8 cellular contexts compared by ENCODE assay signal in genomic region chr11:64803163-64803845, GRCh38. TPM values are rescaled to one million over a fixed set of nuclear protein-coding genes. Genes with fewer than 3 reads are reported as not detected.
DNase-seq lines count a peak whose midpoint lies in the region; ATAC-seq and TF ChIP-seq lines count a peak whose summit lies in the region.

TSS of gene MAP4K2 (minus strand) at chr11:64803214. CDS start at chr11:64803149, 65 bp downstream.

- H3K9me3 Mint-ChIP-seq in Caco-2 (ENCODE audit: unreplicated experiment) (no peaks in the 10 kb centered on the region), neural crest cell (no peaks in the 10 kb centered on the region)
- H3K9me3 Mint-ChIP-seq in stimulated activated naive CD8-positive, alpha-beta T cell treated with anti-CD3 and anti-CD28 coated beads, Interleukin-15, amount 100 ng/mL, for 72 hours, result no peaks in the 10 kb centered on the region

- peaks cover 9% of the 10 kb centered on the region for H3K4me1 Mint-ChIP-seq in Caco-2 (ENCODE audit: low read depth, unreplicated experiment)
- H3K4me1 Mint-ChIP-seq in neural crest cell, result peaks cover 12% of the 10 kb centered on the region
- H3K4me1 Mint-ChIP-seq in stimulated activated naive CD8-positive, alpha-beta T cell treated with anti-CD3 and anti-CD28 coated beads, Interleukin-15, amount 100 ng/mL, for 72 hours, result peaks cover 74% of the 10 kb centered on the region

- no peaks in the 10 kb centered on the region for H3K9me3 ChIP-seq in Caco-2
- no peaks in the 10 kb centered on the region for H3K9me3 ChIP-seq in SJCRH30 (replicated peaks)

- H3K27me3 ChIP-seq in Caco-2 (replicated peaks; ENCODE audit: control insufficient read depth, insufficient read depth, low read length) (no peaks in the 10 kb centered on the region), SJCRH30 (no peaks in the 10 kb centered on the region)

- H3K36me3 ChIP-seq in Caco-2 (ENCODE audit: control insufficient read depth, insufficient read depth, low read length) (peaks cover 2% of the 10 kb centered on the region; the same call in 1 of the 2 replicates), SJCRH30 (0 out of 2 replicates have a peak, but pooled peaks cover 2% of the 10 kb centered on the region)

- peak; percentile 48 for ATAC-seq in GM21526 (IDR thresholded peaks at IDR 0.05; ENCODE audit: low FRiP score, unreplicated experiment)
- ATAC-seq in stimulated activated naive CD8-positive, alpha-beta T cell treated with anti-CD3 and anti-CD28 coated beads, Interleukin-15, amount 100 ng/mL, for 72 hours, result peak; percentile 86

- CTCF ChIA-PET in Caco-2 (lab: Charles Lee), result interaction anchor here (0.5 to 1.0 kb wide), 7 partner anchors 15 to 1583 kb away, joined by 3 to 8 read pairs (median 3); partner anchors contain the start of genes CDC42BPG and SF1

- peak within 1 kb of the TSS; percentile 16; the same call in 1 of the 2 replicates for H3K27ac ChIP-seq in SJCRH30

- no peaks in the 10 kb centered on the region for H3K27me3 Mint-ChIP-seq in Caco-2 (ENCODE audit: insufficient read depth, unreplicated experiment)
- H3K27me3 Mint-ChIP-seq in neural crest cell (ENCODE audit: low read depth), result no peaks in the 10 kb centered on the region
- no peaks in the 10 kb centered on the region for H3K27me3 Mint-ChIP-seq in stimulated activated naive CD8-positive, alpha-beta T cell treated with anti-CD3 and anti-CD28 coated beads, Interleukin-15, amount 100 ng/mL, for 72 hours

- peak within 1 kb of the TSS; percentile 76 for H3K27ac Mint-ChIP-seq in Caco-2 (ENCODE audit: unreplicated experiment)
- H3K27ac Mint-ChIP-seq in neural crest cell (ENCODE audit: unreplicated experiment), result peak within 1 kb of the TSS; percentile 94
- H3K27ac Mint-ChIP-seq in stimulated activated naive CD8-positive, alpha-beta T cell treated with anti-CD3 and anti-CD28 coated beads, Interleukin-15, amount 100 ng/mL, for 72 hours, result peak within 1 kb of the TSS; percentile 95 to 97

- DNase-seq in Caco-2 (peak; percentile 92 to 96), LNCaP clone FGC (ENCODE audit: low read depth) (peak; percentile 31), SJCRH30 (peak; percentile 85 to 88), activated gamma-delta T cell treated with Interleukin-2 at 50 U/mL for 16 hours (peak; percentile 84), fibroblast of villous mesenchyme (ENCODE audit: low read depth) (peak; percentile 83), neural crest cell (ENCODE audit: low read depth, low spot score) (peak; percentile 75)
- peak; percentile 86 for DNase-seq in stimulated activated naive CD8-positive, alpha-beta T cell treated with anti-CD3 and anti-CD28 coated beads, Interleukin-15, amount 100 ng/mL, for 72 hours

- H3K36me3 Mint-ChIP-seq in Caco-2 (ENCODE audit: insufficient read depth, unreplicated experiment) (peaks cover 16% of the 10 kb centered on the region), neural crest cell (ENCODE audit: low read depth) (peaks cover 3% of the 10 kb centered on the region)

- peak; percentile 17 to 42 for TF ChIP-seq CTCF in Caco-2 (IDR thresholded peaks at IDR 0.05; ENCODE audit: insufficient read depth in 1 of 2, low read depth in 1 of 2, low read length in 1 of 2, severe bottlenecking in 1 of 2, unreplicated experiment in 1 of 2)
- peak; percentile 25 for TF ChIP-seq CTCF in LNCaP clone FGC (IDR thresholded peaks at IDR 0.05; ENCODE audit: control insufficient read depth, extremely low read depth, insufficient read depth)
- TF ChIP-seq CTCF in fibroblast of villous mesenchyme (IDR thresholded peaks at IDR 0.05; ENCODE audit: insufficient read depth, low read depth, low read length), result no peak
- peak; percentile 43 for TF ChIP-seq CTCF in neural crest cell (conservative IDR thresholded peaks at IDR 0.05)

- POLR2A ChIA-PET in Caco-2 (lab: Charles Lee), result interaction anchor here (0.5 to 1.9 kb wide), 3 partner anchors 25 to 207 kb away, joined by 3 to 18 read pairs (median 7); partner anchors contain the start of gene SF1

- intact Hi-C loops in Caco-2 (cut with micrococcal nuclease; ENCODE audit: unreplicated experiment), result loop anchor here (2.0 to 5.0 kb wide), 3 partner anchors 25 to 89 kb away; partner anchors contain the start of genes CDC42BPG and SF1

- H3K4me3 Mint-ChIP-seq in Caco-2 (ENCODE audit: unreplicated experiment), result peak within 1 kb of the TSS; percentile 87
- peak within 1 kb of the TSS; percentile 92 for H3K4me3 Mint-ChIP-seq in neural crest cell
- peak within 1 kb of the TSS; percentile 90 for H3K4me3 Mint-ChIP-seq in stimulated activated naive CD8-positive, alpha-beta T cell treated with anti-CD3 and anti-CD28 coated beads, Interleukin-15, amount 100 ng/mL, for 72 hours

- H3K4me3 ChIP-seq in Caco-2 (ENCODE audit: low read depth, low read length), result peak within 1 kb of the TSS; percentile 75
- H3K4me3 ChIP-seq in LNCaP clone FGC (ENCODE audit: low read depth, low read length), result peak within 1 kb of the TSS; percentile 63
- peak within 1 kb of the TSS; percentile 63 for H3K4me3 ChIP-seq in SJCRH30
- peak within 1 kb of the TSS; percentile 76 for H3K4me3 ChIP-seq in fibroblast of villous mesenchyme (ENCODE audit: low read depth, low read length)

- H3K4me1 ChIP-seq in Caco-2 (peaks cover 20% of the 10 kb centered on the region), SJCRH30 (peaks cover 5% of the 10 kb centered on the region; the same call in 1 of the 2 replicates)

- no TSS peak for BruUV-seq in Caco-2 (replicated peaks; lab: Mats Ljungman, UMichigan)

RNA-seq across cellular contexts. Expression of gene MAP4K2, which starts in this region (rescaled TPM):
- total RNA-seq in Caco-2 (2022) (16.8 and 21.4 TPM in 2 replicates), fibroblast of villous mesenchyme (10.8 and 16.4 TPM in 2 replicates), neural crest cell (13.1 and 14.6 TPM in 2 replicates)
- total RNA-seq in SJCRH30 (2014; rRNA removed; shearing (Covaris generic)), result 8.9 and 9.6 TPM in 2 replicates

Comparison
In these comparisons a context has a peak if more than half of its experiments do, and no peak if none do; other contexts are left out.
1. Peak in every context shown above with its lines: DNase-seq, ATAC-seq, H3K4me3 ChIP-seq and H3K27ac ChIP-seq.
2. DNase-seq: peak in every context shown above with its lines; median percentile 94 in Caco-2; 86 in SJCRH30; 86 in stimulated activated naive CD8-positive, alpha-beta T cell treated with anti-CD3 and anti-CD28 coated beads, Interleukin-15, amount 100 ng/mL, for 72 hours; 84 in activated gamma-delta T cell treated with Interleukin-2 at 50 U/mL for 16 hours; 83 in fibroblast of villous mesenchyme; 75 in neural crest cell; 31 in LNCaP clone FGC.